31 cellular contexts compared by ENCODE assay signal in the genomic region with DNA sequence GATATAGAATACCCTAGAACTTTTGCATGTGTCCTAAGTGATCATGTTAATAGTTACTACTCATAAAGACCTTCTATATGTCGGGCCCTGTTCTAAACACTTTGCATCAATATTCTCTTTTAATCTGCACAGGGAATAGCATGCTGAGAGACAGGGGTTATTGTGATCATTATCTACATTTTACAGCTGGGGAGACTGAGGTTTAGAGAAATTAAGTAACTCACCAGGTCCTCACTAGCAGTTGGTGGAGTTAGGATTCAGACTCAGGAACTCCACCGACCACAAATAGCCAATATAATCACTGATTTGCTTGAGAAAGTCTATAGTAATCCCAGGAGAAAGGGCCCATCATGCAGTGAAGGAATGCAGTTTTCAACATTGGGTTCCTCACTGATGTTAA.
"Had no signal": no experiment of that assay in that cellular context is flagged by ENCODE, and none has a peak within 500 bp of the region (broad histone marks: within the 10 kb centered on the region; RNA-seq: fewer than 3 reads in every experiment).

No MANE protein-coding gene starts in this region.

- H3K27me3 Mint-ChIP-seq: activated B cell treated with CpG ODN at 0.5 μM for 24 hours; activated CD4-positive, alpha-beta memory T cell treated with anti-CD3 and anti-CD28 coated beads for 36 hours had no signal

- H3K4me2 ChIP-seq: SK-N-SH had no signal

- H3K9ac ChIP-seq: SK-N-SH had no signal

- H3K27ac ChIP-seq: adrenal gland, body of pancreas, breast epithelium, SJCRH30, VCaP had no signal

- H3K9me3 ChIP-seq: adrenal gland, body of pancreas, SJCRH30, SK-N-SH had no signal

- ATAC-seq: activated naive CD4-positive, alpha-beta T cell treated with anti-CD3 and anti-CD28 coated beads, Interleukin-2, amount 50 U/mL, for 72 hours; activated T-cell treated with anti-CD3 and anti-CD28 coated beads, Interleukin-2, amount 50 U/mL, for 4 hours; body of pancreas; Panc1 had no signal

- H3K27me3 ChIP-seq: adrenal gland, body of pancreas, breast epithelium, MG63, SJCRH30 had no signal

- H3K4me3 ChIP-seq: adrenal gland, body of pancreas, breast epithelium, MG63, SJCRH30 had no signal

- DNase-seq: activated B cell treated with CpG ODN at 0.5 μM for 24 hours; activated CD4-positive, alpha-beta memory T cell treated with anti-CD3 and anti-CD28 coated beads for 36 hours; activated CD4-positive, alpha-beta T cell treated with anti-CD3 and anti-CD28 coated beads for 4 hours; activated CD4-positive, alpha-beta T cell treated with anti-CD3 and anti-CD28 coated beads, Interleukin-2, amount 50 U/mL, for 1 hour; activated CD4-positive, CD25-positive, alpha-beta regulatory T cell treated with anti-CD3 and anti-CD28 coated beads, Interleukin-2, amount 50 U/mL, for 72 hours; activated CD8-positive, alpha-beta memory T cell treated with anti-CD3 and anti-CD28 coated beads, Interleukin-2, amount 50 U/mL, for 4 hours; activated gamma-delta T cell treated with Interleukin-2 at 50 U/mL for 16 hours; activated naive CD4-positive, alpha-beta T cell treated with anti-CD3 and anti-CD28 coated beads for 36 hours; activated T-cell treated with anti-CD3 and anti-CD28 coated beads for 4 hours; activated T-cell treated with anti-CD3 and anti-CD28 coated beads, Interleukin-2, amount 50 U/mL, for 4 hours; adrenal gland; body of pancreas; Kasumi-1; MG63; NCI-H1048; NCI-H1105 treated with DMSO at 0.1 percent for 48 hours; NCI-H1436; NCI-H1694; NCI-H1930; NCI-H2081 treated with DMSO at 0.1 percent for 48 hours; NCI-H345; NCI-H524 treated with DMSO at 0.1 percent for 48 hours; SHP77; SJCRH30; SK-N-SH had no signal

- H3K4me1 ChIP-seq: body of pancreas, breast epithelium, SJCRH30 had no signal

- H3K4me3 Mint-ChIP-seq: activated B cell treated with CpG ODN at 0.5 μM for 24 hours; activated CD4-positive, alpha-beta memory T cell treated with anti-CD3 and anti-CD28 coated beads for 36 hours; activated naive CD4-positive, alpha-beta T cell treated with anti-CD3 and anti-CD28 coated beads for 36 hours; activated T-cell treated with anti-CD3 and anti-CD28 coated beads, Interleukin-2, amount 50 U/mL, for 4 hours; activated T-helper 1 cell treated with anti-CD3 and anti-CD28 coated beads, Interleukin-12 subunit alpha, Interleukin-12 subunit beta, Interleukin-2, Interleukin-4 antibody, amounts not matched to agents 30 ng/mL and 10 ng/mL and 1 ng/mL, durations not matched to agents 14 hours and 24 hours and 36 hours; T-helper 1 cell treated with Interleukin-12 subunit alpha and Interleukin-12 subunit beta and Interleukin-4 antibody, amounts not matched to agents 30 μg/mL and 1 μg/mL, for 36 hours had no signal

- H3K27ac Mint-ChIP-seq: activated B cell treated with CpG ODN at 0.5 μM for 24 hours; activated CD4-positive, alpha-beta memory T cell treated with anti-CD3 and anti-CD28 coated beads for 36 hours; activated naive CD4-positive, alpha-beta T cell treated with anti-CD3 and anti-CD28 coated beads for 36 hours; activated naive CD4-positive, alpha-beta T cell treated with anti-CD3 and anti-CD28 coated beads, Interleukin-2, amount 50 U/mL, for 72 hours; activated T-helper 1 cell treated with anti-CD3 and anti-CD28 coated beads, Interleukin-12 subunit alpha, Interleukin-12 subunit beta, Interleukin-2, Interleukin-4 antibody, amounts not matched to agents 30 ng/mL and 10 ng/mL and 1 ng/mL, durations not matched to agents 14 hours and 24 hours and 36 hours; T-helper 1 cell treated with Interleukin-12 subunit alpha and Interleukin-12 subunit beta and Interleukin-4 antibody, amounts not matched to agents 30 μg/mL and 1 μg/mL, for 36 hours had no signal

- H3K9me2 ChIP-seq: SK-N-SH had no signal

- H3K9me3 Mint-ChIP-seq: activated T-cell treated with anti-CD3 and anti-CD28 coated beads, Interleukin-2, amount 50 U/mL, for 4 hours had no signal

- H3K36me3 ChIP-seq: adrenal gland, breast epithelium, MG63, SJCRH30 had no signal
